In genomic region chr14:100621806-100622205, GRCh38 we compare ENCODE assay signal across 14 cellular contexts. TPM values are rescaled to one million over a fixed set of nuclear protein-coding genes. Genes with fewer than 3 reads are reported as not detected.
DNase-seq lines count a peak whose midpoint lies in the region; ATAC-seq and TF ChIP-seq lines count a peak whose summit lies in the region.
"Had no signal": no experiment of that assay in that cellular context is flagged by ENCODE, and none has a peak within 500 bp of the region (broad histone marks: within the 10 kb centered on the region; RNA-seq: fewer than 3 reads in every experiment).

No MANE protein-coding gene starts in this region.

- H3K27me3 ChIP-seq in SK-N-SH (ENCODE audit: insufficient read depth) (no peaks in the 10 kb centered on the region), colonic mucosa (no peaks in the 10 kb centered on the region)

- H3K9me3 ChIP-seq in SK-N-SH = no peaks in the 10 kb centered on the region
- H3K9me3 ChIP-seq in colonic mucosa = no peaks in the 10 kb centered on the region
- H3K9me3 ChIP-seq: A549 had no signal

- WGBS in SK-N-SH (ENCODE audit: low lambda C conversion rate) = 77% methylated on average over 14 of the region's 14 CpGs

- no peak overlapping the region for H3K4me2 ChIP-seq in SK-N-SH
- H3K4me2 ChIP-seq: A549 had no signal

- no peaks in the 10 kb centered on the region for H3K79me2 ChIP-seq in SK-N-SH (ENCODE audit: insufficient read depth)

- H3K36me3 Mint-ChIP-seq in activated CD4-positive, alpha-beta T cell treated with anti-CD3 and anti-CD28 coated beads for 36 hours (ENCODE audit: low read depth) = peaks cover under 1% of the 10 kb centered on the region

- no peaks in the 10 kb centered on the region for H3K9me3 Mint-ChIP-seq in activated CD4-positive, alpha-beta T cell treated with anti-CD3 and anti-CD28 coated beads for 36 hours (ENCODE audit: low read depth)

- intact Hi-C loops in colonic mucosa (cut with DNase I) = no loop called here
- intact Hi-C loops in sciatic nerve (cut with DNase I) = no loop called here
- intact Hi-C loops in activated CD4-positive, alpha-beta T cell treated with anti-CD3 and anti-CD28 coated beads for 36 hours (cut with DNase I, micrococcal nuclease) = no loop called here

- no peak for TF ChIP-seq CTCF in SK-N-SH (IDR thresholded peaks at IDR 0.05)
- TF ChIP-seq CTCF in colonic mucosa (IDR thresholded peaks at IDR 0.05) = no peak

- H3K9ac ChIP-seq in SK-N-SH (no peak overlapping the region), colonic mucosa (ENCODE audit: low read depth in 2 of 2, low read length in 2 of 2) (no peak overlapping the region)

- no peak overlapping the region for H3K4me3 Mint-ChIP-seq in activated CD4-positive, alpha-beta T cell treated with anti-CD3 and anti-CD28 coated beads for 36 hours

- peaks cover 19% of the 10 kb centered on the region for H3K4me1 Mint-ChIP-seq in activated CD4-positive, alpha-beta T cell treated with anti-CD3 and anti-CD28 coated beads for 36 hours

- no peaks in the 10 kb centered on the region for H4K20me1 ChIP-seq in SK-N-SH (ENCODE audit: insufficient read depth)

- H3K27ac ChIP-seq in SK-N-SH (ENCODE audit: low read depth in 2 of 2, low read length in 1 of 2) = no peak overlapping the region
- no peak overlapping the region for H3K27ac ChIP-seq in colonic mucosa
- H3K27ac ChIP-seq: A549, esophagus muscularis mucosa, heart left ventricle had no signal

- DNase-seq in SK-N-SH = peak; percentile 52
- peak; percentile 23 for DNase-seq in MV-4-11 (lab: John Stamatoyannopoulos, UW)
- DNase-seq in colonic mucosa = peak; percentile 21
- peak; percentile 42 for DNase-seq in sciatic nerve (ENCODE audit: low spot score)
- DNase-seq in NCI-H187 (lab: John Stamatoyannopoulos, UW) = no peak
- DNase-seq in activated CD4-positive, alpha-beta T cell treated with anti-CD3 and anti-CD28 coated beads, Interleukin-2, amount 50 U/mL, for 1 hour = no peak
- no peak for DNase-seq in activated CD4-positive, alpha-beta T cell treated with anti-CD3 and anti-CD28 coated beads for 36 hours
- DNase-seq: left cardiac atrium, NCI-H2029 treated with DMSO at 0.1 percent for 48 hours, SIG-M5 had no signal

- H2AFZ ChIP-seq in SK-N-SH (ENCODE audit: low read depth) = no peak overlapping the region

- H3K27ac Mint-ChIP-seq in activated CD4-positive, alpha-beta T cell treated with anti-CD3 and anti-CD28 coated beads for 36 hours = no peak overlapping the region

- H3K9me2 ChIP-seq in SK-N-SH = no peaks in the 10 kb centered on the region

- POLR2A ChIA-PET in SK-N-SH (lab: Yijun Ruan, JAX) = no interaction called here
- POLR2A ChIA-PET in activated CD4-positive, alpha-beta T cell treated with anti-CD3 and anti-CD28 coated beads for 36 hours (lab: Charles Lee) = no interaction called here

- H3K36me3 ChIP-seq in SK-N-SH (replicated peaks in 1 of 2; ENCODE audit: control insufficient read depth in 1 of 2, insufficient read depth in 2 of 2, low read length in 1 of 2) (no peaks in the 10 kb centered on the region), colonic mucosa (no peaks in the 10 kb centered on the region)
- H3K36me3 ChIP-seq: esophagus muscularis mucosa, heart left ventricle had no signal

- TF ChIP-seq RAD21 in SK-N-SH (IDR thresholded peaks at IDR 0.05; ENCODE audit: low read length) = no peak

- H3K4me3 ChIP-seq in SK-N-SH (ENCODE audit: low read depth in 2 of 2, low read length in 1 of 2) = no peak overlapping the region
- no peak overlapping the region for H3K4me3 ChIP-seq in colonic mucosa
- H3K4me3 ChIP-seq: A549, esophagus muscularis mucosa, heart left ventricle had no signal

- CTCF ChIA-PET in SK-N-SH (lab: Yijun Ruan, JAX) = no interaction called here
- CTCF ChIA-PET in activated CD4-positive, alpha-beta T cell treated with anti-CD3 and anti-CD28 coated beads for 36 hours (lab: Charles Lee) = no interaction called here

- peaks cover 0 to 41% of the 10 kb centered on the region in 2 experiments; a peak in 1 of 4 replicates for H3K4me1 ChIP-seq in SK-N-SH (ENCODE audit: control insufficient read depth in 1 of 2, insufficient read depth in 2 of 2, low read depth in 1 of 2, low read length in 1 of 2)
- H3K4me1 ChIP-seq in colonic mucosa = no peaks in the 10 kb centered on the region
- H3K4me1 ChIP-seq: A549 had no signal

- no peaks in the 10 kb centered on the region for H3F3A ChIP-seq in SK-N-SH (replicated peaks; ENCODE audit: insufficient read depth)

- ATAC-seq in SK-N-SH treated with all-trans-retinoic acid at 6 μM for 48 hours (no peak), sciatic nerve (no peak)
- ATAC-seq in activated CD4-positive, alpha-beta T cell treated with anti-CD3 and anti-CD28 coated beads for 36 hours = no peak

- TF ChIP-seq EP300 in SK-N-SH (IDR thresholded peaks at IDR 0.05; ENCODE audit: borderline replicate concordance in 1 of 2, low read depth in 1 of 2, low read length in 1 of 2) = no peak

- H3K27me3 Mint-ChIP-seq in activated CD4-positive, alpha-beta T cell treated with anti-CD3 and anti-CD28 coated beads for 36 hours = peaks cover 4% of the 10 kb centered on the region

TF ChIP-seq in SK-N-SH, 30 proteins besides CTCF, POLR2A, EP300 and RAD21:
- TF ChIP-seq MAX (IDR thresholded peaks at IDR 0.05; ENCODE audit: low read depth) = no peak
- TF ChIP-seq FOSL2 (IDR thresholded peaks at IDR 0.05; ENCODE audit: borderline replicate concordance, low read depth) = no peak
- no peak for TF ChIP-seq POLR2AphosphoS5 (IDR thresholded peaks at IDR 0.05; ENCODE audit: low read depth, low read length)
- TF ChIP-seq RXRA (IDR thresholded peaks at IDR 0.05; ENCODE audit: borderline replicate concordance, low read depth) = no peak
- no peak for TF ChIP-seq TCF12 (IDR thresholded peaks at IDR 0.05)
- no peak for TF ChIP-seq ZBTB33 (IDR thresholded peaks at IDR 0.05; ENCODE audit: borderline replicate concordance, low read depth)
- TF ChIP-seq FOXM1 (IDR thresholded peaks at IDR 0.05; ENCODE audit: low read depth) = no peak

TF ChIP-seq in SK-N-SH treated with all-trans-retinoic acid at 6 μM for 48 hours, 23 proteins besides CTCF, POLR2A, EP300 and RAD21:
- TF ChIP-seq SNAI2 (CRISPR knock-in tag; IDR thresholded peaks at IDR 0.05) (no peak), GLIS3 (CRISPR knock-in tag; IDR thresholded peaks at IDR 0.05) (no peak), PATZ1 (CRISPR knock-in tag; IDR thresholded peaks at IDR 0.05; ENCODE audit: borderline replicate concordance) (no peak)

RNA-seq across cellular contexts. Expression of gene BEGAIN, which starts 34.6 kb away (rescaled TPM):
- polyA plus RNA-seq in SK-N-SH (2012; rRNA removed) = 4.2 and 4.4 TPM in 2 replicates
- 1.9 and 4.4 TPM in 2 replicates for polyA plus RNA-seq in SK-N-SH (2012; cell fraction: cytosol; rRNA removed)
- polyA plus RNA-seq in SK-N-SH (2012; cell fraction: nucleus; rRNA removed) = 23.8 and 41.4 TPM in 2 replicates
- under 1 TPM; 0.74 to 0.99 TPM for total RNA-seq in colonic mucosa
- total RNA-seq in sciatic nerve = 12.3 TPM
- 1 to 10 TPM; 3.1 to 3.5 TPM for total RNA-seq in activated CD4-positive, alpha-beta T cell treated with anti-CD3 and anti-CD28 coated beads for 36 hours

Comparison
In these comparisons a context has a peak if more than half of its experiments do, and no peak if none do; other contexts are left out.
1. DNase-seq: peak in SK-N-SH (single experiment), MV-4-11 (single experiment), colonic mucosa (single experiment) and sciatic nerve (single experiment); none in NCI-H187 (0 of 2), activated CD4-positive, alpha-beta T cell treated with anti-CD3 and anti-CD28 coated beads, Interleukin-2, amount 50 U/mL, for 1 hour (single experiment) and activated CD4-positive, alpha-beta T cell treated with anti-CD3 and anti-CD28 coated beads for 36 hours (single experiment).